ENCODE assay signal across 10 cellular contexts in the genomic region with DNA sequence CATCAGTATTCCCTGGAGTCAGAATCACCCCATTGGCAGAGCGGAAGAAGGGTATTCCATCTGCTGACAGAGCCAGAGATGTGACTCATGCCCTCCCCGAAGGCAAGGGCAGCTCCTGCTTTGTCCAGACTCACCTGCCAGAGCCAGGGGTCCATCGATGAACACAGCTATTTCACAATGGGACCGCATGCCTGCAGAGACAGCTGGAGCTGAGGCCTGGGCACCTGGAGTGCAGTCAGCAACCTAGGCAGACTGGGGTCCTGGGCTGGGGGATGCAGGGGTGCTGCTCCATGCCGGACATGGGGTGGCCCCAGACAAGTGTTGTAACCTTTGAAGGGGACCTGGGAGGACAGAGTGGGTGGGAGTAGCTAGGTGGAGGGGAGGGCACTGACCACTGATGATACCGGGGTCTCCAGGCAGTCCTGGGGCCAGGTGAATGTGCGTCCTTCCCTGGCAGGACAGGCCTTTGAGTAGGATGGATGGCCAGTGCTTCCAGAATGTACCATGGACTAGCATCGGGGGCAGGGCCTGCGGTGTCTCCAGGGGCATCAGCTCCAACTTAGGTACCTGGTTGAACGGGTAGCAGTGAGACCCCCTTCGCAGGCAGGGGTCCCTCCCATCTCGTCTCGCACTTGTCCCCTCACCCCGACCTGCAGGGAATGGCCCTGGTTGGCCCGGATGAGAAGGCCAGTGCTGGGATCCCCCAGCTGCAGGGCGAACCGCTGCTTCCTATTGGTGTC. TPM values are rescaled to one million over a fixed set of nuclear protein-coding genes. Genes with fewer than 3 reads are reported as not detected.
DNase-seq lines count a peak whose midpoint lies in the region; ATAC-seq and TF ChIP-seq lines count a peak whose summit lies in the region.
"Had no signal": no experiment of that assay in that cellular context is flagged by ENCODE, and none has a peak within 500 bp of the region (broad histone marks: within the 10 kb centered on the region; RNA-seq: fewer than 3 reads in every experiment).

No MANE protein-coding gene starts in this region.

- no peaks in the 10 kb centered on the region for H3K9me3 Mint-ChIP-seq in activated T-cell treated with anti-CD3 and anti-CD28 coated beads, Interleukin-2, amount 50 U/mL, for 24 hours
- H3K9me3 Mint-ChIP-seq in stimulated activated effector memory CD8-positive, alpha-beta T cell treated with anti-CD3 and anti-CD28 coated beads, Interleukin-12 subunit alpha, Interleukin-12 subunit beta, amount 100 ng/mL, for 72 hours = no peaks in the 10 kb centered on the region

- DNase-seq in activated T-cell treated with anti-CD3 and anti-CD28 coated beads, Interleukin-2, amount 50 U/mL, for 24 hours = peak; percentile 50
- no peak for DNase-seq in activated T-cell treated with anti-CD3 and anti-CD28 coated beads, Interleukin-2, amount 50 U/mL, for 48 hours
- DNase-seq in T-helper 17 cell = no peak
- no peak for DNase-seq in erythroblast (lab: John Stamatoyannopoulos, UW)
- DNase-seq in stimulated activated effector memory CD8-positive, alpha-beta T cell treated with anti-CD3 and anti-CD28 coated beads, Interleukin-12 subunit alpha, Interleukin-12 subunit beta, amount 100 ng/mL, for 72 hours (ENCODE audit: low spot score in 2 of 2) = no peak
- no peak for DNase-seq in HuH-7 (ENCODE audit: low spot score)
- no peak for DNase-seq in NCI-H1105 treated with DMSO at 0.1 percent for 48 hours (lab: John Stamatoyannopoulos, UW)
- DNase-seq: stimulated activated naive CD4-positive, alpha-beta T cell had no signal

- TF ChIP-seq POLR2A in erythroblast (IDR thresholded peaks at IDR 0.05; ENCODE audit: low read length) = peak; percentile 59

- H3K4me3 Mint-ChIP-seq in activated T-cell treated with anti-CD3 and anti-CD28 coated beads, Interleukin-2, amount 50 U/mL, for 24 hours = peak overlapping the region; percentile 86
- peak overlapping the region; percentile 7 for H3K4me3 Mint-ChIP-seq in T-helper 17 cell
- H3K4me3 Mint-ChIP-seq in stimulated activated effector memory CD8-positive, alpha-beta T cell treated with anti-CD3 and anti-CD28 coated beads, Interleukin-12 subunit alpha, Interleukin-12 subunit beta, amount 100 ng/mL, for 72 hours = peak overlapping the region; percentile 87

- H3K9me3 ChIP-seq in T-helper 17 cell (ENCODE audit: control insufficient read depth, low read length, poor library complexity, severe bottlenecking) = no peaks in the 10 kb centered on the region
- H3K9me3 ChIP-seq: body of pancreas had no signal

- no peaks in the 10 kb centered on the region for H3K27me3 Mint-ChIP-seq in activated T-cell treated with anti-CD3 and anti-CD28 coated beads, Interleukin-2, amount 50 U/mL, for 24 hours
- no peaks in the 10 kb centered on the region for H3K27me3 Mint-ChIP-seq in T-helper 17 cell

- H3K4me1 Mint-ChIP-seq in activated T-cell treated with anti-CD3 and anti-CD28 coated beads, Interleukin-2, amount 50 U/mL, for 24 hours (ENCODE audit: low read depth) = peaks cover 30% of the 10 kb centered on the region
- peaks cover 17% of the 10 kb centered on the region for H3K4me1 Mint-ChIP-seq in T-helper 17 cell
- peaks cover 35% of the 10 kb centered on the region for H3K4me1 Mint-ChIP-seq in stimulated activated effector memory CD8-positive, alpha-beta T cell treated with anti-CD3 and anti-CD28 coated beads, Interleukin-12 subunit alpha, Interleukin-12 subunit beta, amount 100 ng/mL, for 72 hours

- peaks cover 80% of the 10 kb centered on the region for H3K36me3 Mint-ChIP-seq in activated T-cell treated with anti-CD3 and anti-CD28 coated beads, Interleukin-2, amount 50 U/mL, for 24 hours (ENCODE audit: low read depth)
- H3K36me3 Mint-ChIP-seq in T-helper 17 cell (ENCODE audit: low read depth) = no peaks in the 10 kb centered on the region
- peaks cover 61% of the 10 kb centered on the region for H3K36me3 Mint-ChIP-seq in stimulated activated effector memory CD8-positive, alpha-beta T cell treated with anti-CD3 and anti-CD28 coated beads, Interleukin-12 subunit alpha, Interleukin-12 subunit beta, amount 100 ng/mL, for 72 hours

- ATAC-seq in T-helper 17 cell (no peak), HG03135 (IDR thresholded peaks at IDR 0.05; ENCODE audit: unreplicated experiment) (no peak)
- ATAC-seq in stimulated activated effector memory CD8-positive, alpha-beta T cell treated with anti-CD3 and anti-CD28 coated beads, Interleukin-12 subunit alpha, Interleukin-12 subunit beta, amount 100 ng/mL, for 72 hours = no peak
- ATAC-seq: body of pancreas had no signal

- H3K27ac Mint-ChIP-seq in activated T-cell treated with anti-CD3 and anti-CD28 coated beads, Interleukin-2, amount 50 U/mL, for 24 hours = peak overlapping the region; percentile 93
- H3K27ac Mint-ChIP-seq in T-helper 17 cell = peak overlapping the region; percentile 16
- peak overlapping the region; percentile 86 for H3K27ac Mint-ChIP-seq in stimulated activated effector memory CD8-positive, alpha-beta T cell treated with anti-CD3 and anti-CD28 coated beads, Interleukin-12 subunit alpha, Interleukin-12 subunit beta, amount 100 ng/mL, for 72 hours

RNA-seq across cellular contexts. Expression of gene TRPT1, which starts 1.7 kb away (rescaled TPM):
- total RNA-seq in T-helper 17 cell = 10 to 100 TPM; 16.2 to 16.6 TPM

RNA-seq across cellular contexts. Expression of gene NUDT22, which starts 1.8 kb away (rescaled TPM):
- 10 to 100 TPM; 30.8 to 42.8 TPM for total RNA-seq in T-helper 17 cell

RNA-seq across cellular contexts. Expression of gene DNAJC4, which starts 6.0 kb away (rescaled TPM):
- 10 to 100 TPM; 29.0 to 35.0 TPM for total RNA-seq in T-helper 17 cell

RNA-seq across cellular contexts. Expression of gene VEGFB, which starts 10.1 kb away (rescaled TPM):
- 10 to 100 TPM; 44.9 to 48.3 TPM for total RNA-seq in T-helper 17 cell

RNA-seq across cellular contexts. Expression of gene FKBP2, which starts 16.6 kb away (rescaled TPM):
- total RNA-seq in T-helper 17 cell = 10 to 100 TPM; 27.4 to 29.1 TPM

Comparison
In these comparisons a context has a peak if more than half of its experiments do, and no peak if none do; other contexts are left out.
1. H3K27ac Mint-ChIP-seq: peak in every context shown above with its lines; median percentile 93 in activated T-cell treated with anti-CD3 and anti-CD28 coated beads, Interleukin-2, amount 50 U/mL, for 24 hours; 86 in stimulated activated effector memory CD8-positive, alpha-beta T cell treated with anti-CD3 and anti-CD28 coated beads, Interleukin-12 subunit alpha, Interleukin-12 subunit beta, amount 100 ng/mL, for 72 hours; 16 in T-helper 17 cell.
2. H3K4me3 Mint-ChIP-seq: peak in every context shown above with its lines; median percentile 87 in stimulated activated effector memory CD8-positive, alpha-beta T cell treated with anti-CD3 and anti-CD28 coated beads, Interleukin-12 subunit alpha, Interleukin-12 subunit beta, amount 100 ng/mL, for 72 hours; 86 in activated T-cell treated with anti-CD3 and anti-CD28 coated beads, Interleukin-2, amount 50 U/mL, for 24 hours; 7 in T-helper 17 cell.